In genomic region chrX:20361081-20361889, GRCh38 we compare ENCODE assay signal across 9 cellular contexts.
DNase-seq lines count a peak whose midpoint lies in the region; ATAC-seq and TF ChIP-seq lines count a peak whose summit lies in the region.
"Had no signal": no experiment of that assay in that cellular context is flagged by ENCODE, and none has a peak within 500 bp of the region (broad histone marks: within the 10 kb centered on the region; RNA-seq: fewer than 3 reads in every experiment).

No MANE protein-coding gene starts in this region.

- TF ChIP-seq CTCF in fibroblast of mammary gland (conservative IDR thresholded peaks at IDR 0.05; ENCODE audit: control insufficient read depth, insufficient read depth, low read depth, low read length): no peak
- TF ChIP-seq CTCF in neural progenitor cell (IDR thresholded peaks at IDR 0.05): no peak

- H3K9ac ChIP-seq in neural progenitor cell: no peak overlapping the region

- CTCF ChIA-PET in activated CD4-positive, alpha-beta memory T cell treated with anti-CD3 and anti-CD28 coated beads, Interleukin-2, amount 10 ng/mL, durations not matched to agents 7 days and 5 days (lab: Charles Lee): no interaction called here

- H3K27ac ChIP-seq in neural progenitor cell: no peak overlapping the region

- H3K4me3 ChIP-seq in fibroblast of mammary gland (ENCODE audit: control insufficient read depth, low read depth, low read length) (no peak overlapping the region), neural progenitor cell (no peak overlapping the region)

- POLR2A ChIA-PET in activated CD4-positive, alpha-beta memory T cell treated with anti-CD3 and anti-CD28 coated beads, Interleukin-2, amount 10 ng/mL, durations not matched to agents 7 days and 5 days (lab: Charles Lee): no interaction called here

- peaks cover 4% of the 10 kb centered on the region for H3K27me3 Mint-ChIP-seq in neural progenitor cell (ENCODE audit: insufficient read depth, low read depth)
- H3K27me3 Mint-ChIP-seq in activated CD4-positive, alpha-beta memory T cell treated with anti-CD3 and anti-CD28 coated beads, Interleukin-2, amount 10 ng/mL, durations not matched to agents 7 days and 5 days: peaks cover 10% of the 10 kb centered on the region
- no peaks in the 10 kb centered on the region for H3K27me3 Mint-ChIP-seq in stimulated activated memory B cell treated with anti-CD40 and anti-IgM and Interleukin-4, amounts not matched to agents 10 μg/mL and 1 μg/mL and 100 μg/mL, for 72 hours

- H4K20me1 ChIP-seq in neural progenitor cell (ENCODE audit: low read depth): no peaks in the 10 kb centered on the region

- no peaks in the 10 kb centered on the region for H3K36me3 Mint-ChIP-seq in neural progenitor cell
- H3K36me3 Mint-ChIP-seq in activated CD4-positive, alpha-beta memory T cell treated with anti-CD3 and anti-CD28 coated beads, Interleukin-2, amount 10 ng/mL, durations not matched to agents 7 days and 5 days (ENCODE audit: low read depth): no peaks in the 10 kb centered on the region
- H3K36me3 Mint-ChIP-seq in stimulated activated memory B cell treated with anti-CD40 and anti-IgM and Interleukin-4, amounts not matched to agents 10 μg/mL and 1 μg/mL and 100 μg/mL, for 72 hours: no peaks in the 10 kb centered on the region

- H3K4me3 Mint-ChIP-seq in neural progenitor cell: no peak overlapping the region
- no peak overlapping the region for H3K4me3 Mint-ChIP-seq in activated CD4-positive, alpha-beta memory T cell treated with anti-CD3 and anti-CD28 coated beads, Interleukin-2, amount 10 ng/mL, durations not matched to agents 7 days and 5 days
- no peak overlapping the region for H3K4me3 Mint-ChIP-seq in stimulated activated memory B cell treated with anti-CD40 and anti-IgM and Interleukin-4, amounts not matched to agents 10 μg/mL and 1 μg/mL and 100 μg/mL, for 72 hours

- H3K27ac Mint-ChIP-seq in neural progenitor cell: no peak overlapping the region
- no peak overlapping the region for H3K27ac Mint-ChIP-seq in activated CD4-positive, alpha-beta memory T cell treated with anti-CD3 and anti-CD28 coated beads, Interleukin-2, amount 10 ng/mL, durations not matched to agents 7 days and 5 days
- no peak overlapping the region for H3K27ac Mint-ChIP-seq in stimulated activated memory B cell treated with anti-CD40 and anti-IgM and Interleukin-4, amounts not matched to agents 10 μg/mL and 1 μg/mL and 100 μg/mL, for 72 hours

- peak; percentile 14 for DNase-seq in CD1c-positive myeloid dendritic cell (ENCODE audit: extremely low spot score)
- peak; percentile 42 for DNase-seq in NCI-H69 (lab: John Stamatoyannopoulos, UW)
- DNase-seq in fibroblast of mammary gland (ENCODE audit: low read depth): peak; percentile 65
- peak; percentile 17 for DNase-seq in neural progenitor cell (ENCODE audit: low spot score)
- no peak for DNase-seq in activated gamma-delta T cell treated with Interleukin-2 at 50 U/mL for 16 hours
- DNase-seq in activated CD4-positive, alpha-beta memory T cell treated with anti-CD3 and anti-CD28 coated beads, Interleukin-2, amount 10 ng/mL, durations not matched to agents 7 days and 5 days: no peak
- DNase-seq: activated CD8-positive, alpha-beta memory T cell treated with anti-CD3 and anti-CD28 coated beads for 24 hours had no signal

- H3K27me3 ChIP-seq in neural progenitor cell: no peaks in the 10 kb centered on the region

- H3F3A ChIP-seq in neural progenitor cell (ENCODE audit: low read depth): no peaks in the 10 kb centered on the region

- H3K36me3 ChIP-seq in neural progenitor cell: no peaks in the 10 kb centered on the region

- peaks cover 2% of the 10 kb centered on the region for H3K9me3 Mint-ChIP-seq in neural progenitor cell
- no peaks in the 10 kb centered on the region for H3K9me3 Mint-ChIP-seq in activated CD4-positive, alpha-beta memory T cell treated with anti-CD3 and anti-CD28 coated beads, Interleukin-2, amount 10 ng/mL, durations not matched to agents 7 days and 5 days
- no peaks in the 10 kb centered on the region for H3K9me3 Mint-ChIP-seq in stimulated activated memory B cell treated with anti-CD40 and anti-IgM and Interleukin-4, amounts not matched to agents 10 μg/mL and 1 μg/mL and 100 μg/mL, for 72 hours

- peak overlapping the region; percentile 54 for H3K4me2 ChIP-seq in neural progenitor cell

- H3K79me2 ChIP-seq in neural progenitor cell (ENCODE audit: low read depth): no peaks in the 10 kb centered on the region

- peaks cover 4% of the 10 kb centered on the region for H3K9me3 ChIP-seq in neural progenitor cell (ENCODE audit: low read depth)

- H3K4me1 Mint-ChIP-seq in neural progenitor cell: peaks cover 25% of the 10 kb centered on the region
- H3K4me1 Mint-ChIP-seq in activated CD4-positive, alpha-beta memory T cell treated with anti-CD3 and anti-CD28 coated beads, Interleukin-2, amount 10 ng/mL, durations not matched to agents 7 days and 5 days: no peaks in the 10 kb centered on the region
- no peaks in the 10 kb centered on the region for H3K4me1 Mint-ChIP-seq in stimulated activated memory B cell treated with anti-CD40 and anti-IgM and Interleukin-4, amounts not matched to agents 10 μg/mL and 1 μg/mL and 100 μg/mL, for 72 hours

- ATAC-seq in HG02885 (IDR thresholded peaks at IDR 0.05; ENCODE audit: poor library complexity, unreplicated experiment): no peak
- ATAC-seq in stimulated activated memory B cell treated with anti-CD40 and anti-IgM and Interleukin-4, amounts not matched to agents 10 μg/mL and 1 μg/mL and 100 μg/mL, for 72 hours: no peak

- H3K4me1 ChIP-seq in neural progenitor cell: peaks cover 19% of the 10 kb centered on the region

- no peak overlapping the region for H2AFZ ChIP-seq in neural progenitor cell (replicated peaks)

Comparison
In these comparisons a context has a peak if more than half of its experiments do, and no peak if none do; other contexts are left out.
1. DNase-seq: peak in CD1c-positive myeloid dendritic cell (single experiment), NCI-H69 (single experiment), fibroblast of mammary gland (single experiment) and neural progenitor cell (single experiment); none in activated gamma-delta T cell treated with Interleukin-2 at 50 U/mL for 16 hours (single experiment) and activated CD4-positive, alpha-beta memory T cell treated with anti-CD3 and anti-CD28 coated beads, Interleukin-2, amount 10 ng/mL, durations not matched to agents 7 days and 5 days (single experiment).